ENCODE assay signal across 1 cellular context in genomic region chr7:65750511-65751344, GRCh38.
TF ChIP-seq lines count a peak whose summit lies in the region.

No MANE protein-coding gene starts in this region.

TF ChIP-seq in K562, 482 proteins besides CTCF, POLR2A, EP300 and RAD21 (continued from another document and continues in another):
- TF ChIP-seq, protein P1, sequence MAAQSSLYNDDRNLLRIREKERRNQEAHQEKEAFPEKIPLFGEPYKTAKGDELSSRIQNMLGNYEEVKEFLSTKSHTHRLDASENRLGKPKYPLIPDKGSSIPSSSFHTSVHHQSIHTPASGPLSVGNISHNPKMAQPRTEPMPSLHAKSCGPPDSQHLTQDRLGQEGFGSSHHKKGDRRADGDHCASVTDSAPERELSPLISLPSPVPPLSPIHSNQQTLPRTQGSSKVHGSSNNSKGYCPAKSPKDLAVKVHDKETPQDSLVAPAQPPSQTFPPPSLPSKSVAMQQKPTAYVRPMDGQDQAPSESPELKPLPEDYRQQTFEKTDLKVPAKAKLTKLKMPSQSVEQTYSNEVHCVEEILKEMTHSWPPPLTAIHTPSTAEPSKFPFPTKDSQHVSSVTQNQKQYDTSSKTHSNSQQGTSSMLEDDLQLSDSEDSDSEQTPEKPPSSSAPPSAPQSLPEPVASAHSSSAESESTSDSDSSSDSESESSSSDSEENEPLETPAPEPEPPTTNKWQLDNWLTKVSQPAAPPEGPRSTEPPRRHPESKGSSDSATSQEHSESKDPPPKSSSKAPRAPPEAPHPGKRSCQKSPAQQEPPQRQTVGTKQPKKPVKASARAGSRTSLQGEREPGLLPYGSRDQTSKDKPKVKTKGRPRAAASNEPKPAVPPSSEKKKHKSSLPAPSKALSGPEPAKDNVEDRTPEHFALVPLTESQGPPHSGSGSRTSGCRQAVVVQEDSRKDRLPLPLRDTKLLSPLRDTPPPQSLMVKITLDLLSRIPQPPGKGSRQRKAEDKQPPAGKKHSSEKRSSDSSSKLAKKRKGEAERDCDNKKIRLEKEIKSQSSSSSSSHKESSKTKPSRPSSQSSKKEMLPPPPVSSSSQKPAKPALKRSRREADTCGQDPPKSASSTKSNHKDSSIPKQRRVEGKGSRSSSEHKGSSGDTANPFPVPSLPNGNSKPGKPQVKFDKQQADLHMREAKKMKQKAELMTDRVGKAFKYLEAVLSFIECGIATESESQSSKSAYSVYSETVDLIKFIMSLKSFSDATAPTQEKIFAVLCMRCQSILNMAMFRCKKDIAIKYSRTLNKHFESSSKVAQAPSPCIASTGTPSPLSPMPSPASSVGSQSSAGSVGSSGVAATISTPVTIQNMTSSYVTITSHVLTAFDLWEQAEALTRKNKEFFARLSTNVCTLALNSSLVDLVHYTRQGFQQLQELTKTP (IDR thresholded peaks at IDR 0.05; ENCODE audit: low read depth in 1 of 2, partially characterized antibody in 2 of 2): peak; percentile 13 to 83
- TF ChIP-seq YY1 (IDR thresholded peaks at IDR 0.05; ENCODE audit: borderline replicate concordance in 1 of 3, control insufficient read depth in 1 of 3, extremely low read depth in 1 of 3, insufficient read depth in 3 of 3, insufficient read length in 1 of 3, insufficient replicate concordance in 2 of 3, low read depth in 1 of 3, low read length in 2 of 3) (peak in 2 of 3 experiments; percentile 65 to 77), CHCHD3 (CRISPR knock-in tag; IDR thresholded peaks at IDR 0.05) (no peak), ZFPM2 (CRISPR knock-in tag; IDR thresholded peaks at IDR 0.05) (0 out of 2 replicates have a peak, but pooled peaks have one; percentile 47), XRCC5 (IDR thresholded peaks at IDR 0.05; ENCODE audit: low read depth, low read length) (peak; percentile 39; the same call in 1 of the 2 replicates), ATF4 (CRISPR knock-in tag; IDR thresholded peaks at IDR 0.05) (0 out of 2 replicates have a peak, but pooled peaks have one; percentile 10), DIDO1 (tag; IDR thresholded peaks at IDR 0.05; ENCODE audit: low read depth) (no peak; the same call in 1 of the 2 replicates), PTRF (tag; IDR thresholded peaks at IDR 0.05) (no peak), POLR2B (IDR thresholded peaks at IDR 0.05; ENCODE audit: low read depth, partially characterized antibody) (peak; percentile 82), ATF1 (CRISPR knock-in tag; IDR thresholded peaks at IDR 0.05) (no peak), ATF1 (tag; IDR thresholded peaks at IDR 0.05) (peak; percentile 86), ESRRA (IDR thresholded peaks at IDR 0.05; ENCODE audit: borderline replicate concordance, low read depth) (no peak), ZEB2 (IDR thresholded peaks at IDR 0.05) (peak; percentile 74; the same call in 1 of the 2 replicates), E2F6 (IDR thresholded peaks at IDR 0.05; ENCODE audit: borderline replicate concordance in 1 of 2, extremely low read depth in 1 of 2, insufficient read depth in 1 of 2, insufficient read length in 1 of 2, low read depth in 1 of 2, low read length in 1 of 2, poor library complexity in 1 of 2, severe bottlenecking in 1 of 2) (peak; percentile 68 to 81), KAT8 (IDR thresholded peaks at IDR 0.05; ENCODE audit: low read depth) (no peak), TEAD4 (IDR thresholded peaks at IDR 0.05; ENCODE audit: low read length) (peak; percentile 23; the same call in 1 of the 2 replicates), TEAD4 (CRISPR knock-in tag; IDR thresholded peaks at IDR 0.05; ENCODE audit: borderline replicate concordance) (no peak), HLTF (IDR thresholded peaks at IDR 0.05) (peak; percentile 38; the same call in 1 of the 2 replicates), ZNF717 (CRISPR knock-in tag; IDR thresholded peaks at IDR 0.05) (no peak), SUPT5H (IDR thresholded peaks at IDR 0.05) (peak; percentile 89), SIN3B (IDR thresholded peaks at IDR 0.05; ENCODE audit: low read depth) (peak; percentile 75), HDAC1 (IDR thresholded peaks at IDR 0.05) (peak in 1 of 2 experiments; percentile 87; a peak in 2 of 4 replicates), E2F1 (CRISPR knock-in tag; IDR thresholded peaks at IDR 0.05) (peak; percentile 74; the same call in 1 of the 2 replicates), ZNF76 (CRISPR knock-in tag; IDR thresholded peaks at IDR 0.05; ENCODE audit: borderline replicate concordance) (0 out of 2 replicates have a peak, but pooled peaks have one; percentile 56), ARNT (IDR thresholded peaks at IDR 0.05) (0 out of 4 replicates have a peak, but pooled peaks of 1 of the 2 experiments have one; percentile 28), CBFB (CRISPR knock-in tag; IDR thresholded peaks at IDR 0.05) (peak; percentile 82), ZNF589 (CRISPR knock-in tag; IDR thresholded peaks at IDR 0.05; ENCODE audit: low read depth) (no peak), TAF9B (IDR thresholded peaks at IDR 0.05; ENCODE audit: partially characterized antibody) (peak; percentile 60), EP400 (IDR thresholded peaks at IDR 0.05) (peak; percentile 84), CEBPG (CRISPR knock-in tag; IDR thresholded peaks at IDR 0.05) (0 out of 2 replicates have a peak, but pooled peaks have one; percentile 20), CEBPG (tag; conservative IDR thresholded peaks at IDR 0.05 in 1 of 2, IDR thresholded peaks at IDR 0.05 in 1 of 2) (no peak), MTA1 (IDR thresholded peaks at IDR 0.05; ENCODE audit: borderline replicate concordance) (0 out of 2 replicates have a peak, but pooled peaks have one; percentile 41), HDAC8 (tag; IDR thresholded peaks at IDR 0.05) (no peak), SP1 (CRISPR knock-in tag; IDR thresholded peaks at IDR 0.05) (peak; percentile 76; the same call in 1 of the 2 replicates), ZNF778 (CRISPR knock-in tag; IDR thresholded peaks at IDR 0.05) (no peak), FOS (IDR thresholded peaks at IDR 0.05; ENCODE audit: extremely low read depth, insufficient read length) (peak; percentile 96), MBD1 (CRISPR knock-in tag; IDR thresholded peaks at IDR 0.05) (no peak), MAFK (IDR thresholded peaks at IDR 0.05; ENCODE audit: low read length) (no peak), ZNF124 (CRISPR knock-in tag; IDR thresholded peaks at IDR 0.05) (no peak), ZKSCAN1 (IDR thresholded peaks at IDR 0.05; ENCODE audit: low read depth, low read length) (0 out of 2 replicates have a peak, but pooled peaks have one; percentile 26), MYC (IDR thresholded peaks at IDR 0.05; ENCODE audit: low read depth, low read length) (peak; percentile 90), MYC (CRISPR knock-in tag; IDR thresholded peaks at IDR 0.05; ENCODE audit: borderline replicate concordance, low read depth) (no peak), HOXB6 (CRISPR knock-in tag; IDR thresholded peaks at IDR 0.05; ENCODE audit: borderline replicate concordance) (peak; percentile 40; the same call in 1 of the 2 replicates), MBD2 (IDR thresholded peaks at IDR 0.05; ENCODE audit: borderline replicate concordance, low read depth) (peak; percentile 95; the same call in 1 of the 2 replicates), TEAD1 (CRISPR knock-in tag; IDR thresholded peaks at IDR 0.05) (0 out of 4 replicates have a peak, but pooled peaks of 1 of the 2 experiments have one; percentile 38), RBBP5 (IDR thresholded peaks at IDR 0.05; ENCODE audit: borderline replicate concordance, insufficient read depth, low read length, poor library complexity, severe bottlenecking) (peak; percentile 83), RBM25 (IDR thresholded peaks at IDR 0.05; ENCODE audit: low read depth, low read length, severe bottlenecking) (peak; percentile 100), SAP30 (IDR thresholded peaks at IDR 0.05; ENCODE audit: borderline replicate concordance, insufficient read depth, low read depth, low read length, poor library complexity, severe bottlenecking) (peak; percentile 74), ZNF408 (CRISPR knock-in tag; IDR thresholded peaks at IDR 0.05; ENCODE audit: low read depth) (no peak)
- TF ChIP-seq, protein P2, sequence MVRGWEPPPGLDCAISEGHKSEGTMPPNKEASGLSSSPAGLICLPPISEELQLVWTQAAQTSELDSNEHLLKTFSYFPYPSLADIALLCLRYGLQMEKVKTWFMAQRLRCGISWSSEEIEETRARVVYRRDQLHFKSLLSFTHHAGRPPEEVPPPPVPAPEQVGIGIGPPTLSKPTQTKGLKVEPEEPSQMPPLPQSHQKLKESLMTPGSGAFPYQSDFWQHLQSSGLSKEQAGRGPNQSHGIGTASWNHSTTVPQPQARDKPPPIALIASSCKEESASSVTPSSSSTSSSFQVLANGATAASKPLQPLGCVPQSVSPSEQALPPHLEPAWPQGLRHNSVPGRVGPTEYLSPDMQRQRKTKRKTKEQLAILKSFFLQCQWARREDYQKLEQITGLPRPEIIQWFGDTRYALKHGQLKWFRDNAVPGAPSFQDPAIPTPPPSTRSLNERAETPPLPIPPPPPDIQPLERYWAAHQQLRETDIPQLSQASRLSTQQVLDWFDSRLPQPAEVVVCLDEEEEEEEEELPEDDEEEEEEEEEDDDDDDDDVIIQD (CRISPR knock-in tag; IDR thresholded peaks at IDR 0.05): no peak
- TF ChIP-seq, protein P3, sequence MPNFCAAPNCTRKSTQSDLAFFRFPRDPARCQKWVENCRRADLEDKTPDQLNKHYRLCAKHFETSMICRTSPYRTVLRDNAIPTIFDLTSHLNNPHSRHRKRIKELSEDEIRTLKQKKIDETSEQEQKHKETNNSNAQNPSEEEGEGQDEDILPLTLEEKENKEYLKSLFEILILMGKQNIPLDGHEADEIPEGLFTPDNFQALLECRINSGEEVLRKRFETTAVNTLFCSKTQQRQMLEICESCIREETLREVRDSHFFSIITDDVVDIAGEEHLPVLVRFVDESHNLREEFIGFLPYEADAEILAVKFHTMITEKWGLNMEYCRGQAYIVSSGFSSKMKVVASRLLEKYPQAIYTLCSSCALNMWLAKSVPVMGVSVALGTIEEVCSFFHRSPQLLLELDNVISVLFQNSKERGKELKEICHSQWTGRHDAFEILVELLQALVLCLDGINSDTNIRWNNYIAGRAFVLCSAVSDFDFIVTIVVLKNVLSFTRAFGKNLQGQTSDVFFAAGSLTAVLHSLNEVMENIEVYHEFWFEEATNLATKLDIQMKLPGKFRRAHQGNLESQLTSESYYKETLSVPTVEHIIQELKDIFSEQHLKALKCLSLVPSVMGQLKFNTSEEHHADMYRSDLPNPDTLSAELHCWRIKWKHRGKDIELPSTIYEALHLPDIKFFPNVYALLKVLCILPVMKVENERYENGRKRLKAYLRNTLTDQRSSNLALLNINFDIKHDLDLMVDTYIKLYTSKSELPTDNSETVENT (CRISPR knock-in tag; IDR thresholded peaks at IDR 0.05): 0 out of 2 replicates have a peak, but pooled peaks have one; percentile 12
- TF ChIP-seq, protein P4, sequence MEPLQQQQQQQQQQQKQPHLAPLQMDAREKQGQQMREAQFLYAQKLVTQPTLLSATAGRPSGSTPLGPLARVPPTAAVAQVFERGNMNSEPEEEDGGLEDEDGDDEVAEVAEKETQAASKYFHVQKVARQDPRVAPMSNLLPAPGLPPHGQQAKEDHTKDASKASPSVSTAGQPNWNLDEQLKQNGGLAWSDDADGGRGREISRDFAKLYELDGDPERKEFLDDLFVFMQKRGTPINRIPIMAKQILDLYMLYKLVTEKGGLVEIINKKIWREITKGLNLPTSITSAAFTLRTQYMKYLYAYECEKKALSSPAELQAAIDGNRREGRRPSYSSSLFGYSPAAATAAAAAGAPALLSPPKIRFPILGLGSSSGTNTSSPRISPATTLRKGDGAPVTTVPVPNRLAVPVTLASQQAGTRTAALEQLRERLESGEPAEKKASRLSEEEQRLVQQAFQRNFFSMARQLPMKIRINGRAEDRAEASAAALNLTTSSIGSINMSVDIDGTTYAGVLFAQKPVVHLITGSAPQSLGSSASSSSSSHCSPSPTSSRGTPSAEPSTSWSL (CRISPR knock-in tag; IDR thresholded peaks at IDR 0.05; ENCODE audit: borderline replicate concordance): 0 out of 2 replicates have a peak, but pooled peaks have one; percentile 69
- TF ChIP-seq, protein P5, sequence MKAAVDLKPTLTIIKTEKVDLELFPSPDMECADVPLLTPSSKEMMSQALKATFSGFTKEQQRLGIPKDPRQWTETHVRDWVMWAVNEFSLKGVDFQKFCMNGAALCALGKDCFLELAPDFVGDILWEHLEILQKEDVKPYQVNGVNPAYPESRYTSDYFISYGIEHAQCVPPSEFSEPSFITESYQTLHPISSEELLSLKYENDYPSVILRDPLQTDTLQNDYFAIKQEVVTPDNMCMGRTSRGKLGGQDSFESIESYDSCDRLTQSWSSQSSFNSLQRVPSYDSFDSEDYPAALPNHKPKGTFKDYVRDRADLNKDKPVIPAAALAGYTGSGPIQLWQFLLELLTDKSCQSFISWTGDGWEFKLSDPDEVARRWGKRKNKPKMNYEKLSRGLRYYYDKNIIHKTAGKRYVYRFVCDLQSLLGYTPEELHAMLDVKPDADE (conservative IDR thresholded peaks at IDR 0.05; ENCODE audit: control insufficient read depth, low read depth, low read length): no peak
